In genomic region chr16:70995799-70996198, GRCh38 we compare ENCODE assay signal across 2 cellular contexts.
DNase-seq lines count a peak whose midpoint lies in the region; ATAC-seq and TF ChIP-seq lines count a peak whose summit lies in the region.
"Not testable (repeated sequence)": the region's sequence is repeated elsewhere in the genome, so short reads cannot be mapped to it uniquely, and the experiment has no call there.

No MANE protein-coding gene starts in this region.

- TF ChIP-seq CTCF in RWPE2 (IDR thresholded peaks at IDR 0.05; ENCODE audit: poor library complexity, severe bottlenecking); foreskin keratinocyte (conservative IDR thresholded peaks at IDR 0.05): not testable (repeated sequence)

- peak; percentile 84 for ATAC-seq in RWPE2 (ENCODE audit: low read depth)
- peak; percentile 89 for ATAC-seq in foreskin keratinocyte

- DNase-seq in RWPE2 (ENCODE audit: low spot score); foreskin keratinocyte: not testable (repeated sequence)

- H3K4me1 ChIP-seq in RWPE2 (ENCODE audit: insufficient read depth, poor library complexity, severe bottlenecking); foreskin keratinocyte: not testable (repeated sequence)

- H3K27me3 ChIP-seq in RWPE2 (ENCODE audit: insufficient read depth, poor library complexity, severe bottlenecking); foreskin keratinocyte: not testable (repeated sequence)

- H3K36me3 ChIP-seq in RWPE2 (ENCODE audit: low read depth): not testable (repeated sequence)

- H3K4me3 ChIP-seq in RWPE2 (ENCODE audit: severe bottlenecking): not testable (repeated sequence)

- not testable (repeated sequence) for H3K9me3 ChIP-seq in RWPE2 (ENCODE audit: severe bottlenecking)

- H3K27ac ChIP-seq in RWPE2 (ENCODE audit: poor library complexity, severe bottlenecking); foreskin keratinocyte: not testable (repeated sequence)
